17 cellular contexts compared by ENCODE assay signal in genomic region chr11:72705442-72706365, GRCh38. TPM values are rescaled to one million over a fixed set of nuclear protein-coding genes. Genes with fewer than 3 reads are reported as not detected.
DNase-seq lines count a peak whose midpoint lies in the region; ATAC-seq, FAIRE-seq and TF ChIP-seq lines count a peak whose summit lies in the region.
"Had no signal": no experiment of that assay in that cellular context is flagged by ENCODE, and none has a peak within 500 bp of the region (broad histone marks: within the 10 kb centered on the region; RNA-seq: fewer than 3 reads in every experiment).

No MANE protein-coding gene starts in this region.

- H3K23ac ChIP-seq in mesendoderm (ENCODE audit: low read length) = no peak overlapping the region

- TF ChIP-seq POLR2A in GM12878 (IDR thresholded peaks at IDR 0.05; ENCODE audit: low read depth, low read length) (no peak), testis (IDR thresholded peaks at IDR 0.05) (no peak)

- TF ChIP-seq RAD21 in GM12878 (IDR thresholded peaks at IDR 0.05; ENCODE audit: insufficient read depth, low read depth, low read length) = no peak

- H2BK15ac ChIP-seq in mesendoderm (replicated peaks; ENCODE audit: low read depth) = no peak overlapping the region

- no peaks in the 10 kb centered on the region for H3K79me2 ChIP-seq in GM12878 (ENCODE audit: control insufficient read depth, insufficient read depth, low read length)
- H3K79me2 ChIP-seq in mesendoderm (ENCODE audit: control insufficient read depth, insufficient read depth, low read length) = no peaks in the 10 kb centered on the region

- H3K27ac ChIP-seq in CD4-positive, alpha-beta T cell (ENCODE audit: low read depth, low read length) = no peak overlapping the region
- H3K27ac ChIP-seq in GM12878 (ENCODE audit: control insufficient read depth, insufficient read depth) (no peak overlapping the region), mesendoderm (ENCODE audit: low read depth, low read length) (peak overlapping the region; percentile 89), testis (no peak overlapping the region)
- H3K27ac ChIP-seq: esophagus squamous epithelium, thoracic aorta had no signal

- CTCF ChIA-PET in CD4-positive, alpha-beta T cell (lab: Charles Lee) = no interaction called here
- CTCF ChIA-PET in GM12878 (lab: Yijun Ruan, JAX) = interaction anchor here (0.7 kb wide), 1 partner anchor 629 kb away, joined by 3 read pairs; no protein-coding TSS in a partner anchor

- 96% methylated on average over 12 of the region's 12 CpGs for WGBS in GM12878 (ENCODE audit: insufficient coverage, insufficient replicate concordance, low lambda C conversion rate, missing lambda C conversion rate)
- WGBS in mesendoderm (ENCODE audit: extremely low coverage, insufficient coverage, low lambda C conversion rate) = no CpG with 5 or more reads among the region's 12 CpGs
- whole genome bisulfite sequencing in testis, 2 donors = 83 to 84% methylated on average over 12 of the region's 12 CpGs

- H3K4ac ChIP-seq in mesendoderm (ENCODE audit: low read depth, low read length) = no peak overlapping the region

- SMC1A ChIA-PET in GM12878 (lab: Charles Lee; ENCODE audit: uncharacterized antibody, unreplicated experiment) = interaction anchor here (0.6 kb wide), 1 partner anchor 87 kb away, joined by 3 read pairs; no protein-coding TSS in a partner anchor

- in situ Hi-C loops in GM12878 (cut with MboI) = no loop called here

- no peak overlapping the region for H3K4me3 Mint-ChIP-seq in CD4-positive, alpha-beta T cell

- no peak for FAIRE-seq in GM12878 (lab: Jason Lieb, UNC)
- FAIRE-seq: H54 had no signal

- H3K9ac ChIP-seq in GM12878 (ENCODE audit: control insufficient read depth, insufficient read depth, low read length) (no peak overlapping the region), mesendoderm (ENCODE audit: low read length) (peak overlapping the region; percentile 40)

- peak overlapping the region; percentile 69 for H2BK5ac ChIP-seq in mesendoderm (ENCODE audit: low read length)

- no peak overlapping the region for H2AFZ ChIP-seq in GM12878 (ENCODE audit: control insufficient read depth, low read depth, low read length)

- H3K27me3 Mint-ChIP-seq in CD4-positive, alpha-beta T cell = no peaks in the 10 kb centered on the region

- H3K9me3 Mint-ChIP-seq in CD4-positive, alpha-beta T cell = no peaks in the 10 kb centered on the region

- TF ChIP-seq EP300 in GM12878 (IDR thresholded peaks at IDR 0.05; ENCODE audit: borderline replicate concordance in 1 of 2, control insufficient read depth in 1 of 2, low read depth in 2 of 2, low read length in 2 of 2) = no peak

- no peak overlapping the region for H4K8ac ChIP-seq in mesendoderm (ENCODE audit: low read depth, low read length)

- no peaks in the 10 kb centered on the region for H4K20me1 ChIP-seq in GM12878 (ENCODE audit: control insufficient read depth, insufficient read depth)

- no peak overlapping the region for H3K4me3 ChIP-seq in H7 (ENCODE audit: insufficient read depth, low read depth, low read length)
- H3K4me3 ChIP-seq in GM12878 = no peak overlapping the region
- no peak overlapping the region for H3K4me3 ChIP-seq in mesendoderm (ENCODE audit: low read length)
- no peak overlapping the region for H3K4me3 ChIP-seq in testis
- H3K4me3 ChIP-seq: esophagus squamous epithelium, MG63, thoracic aorta had no signal

- H2BK120ac ChIP-seq in mesendoderm (ENCODE audit: low read depth, low read length) = no peak overlapping the region

- intact Hi-C loops in CD4-positive, alpha-beta T cell (cut with DNase I, micrococcal nuclease) = no loop called here
- intact Hi-C loops in GM12878 (cut with micrococcal nuclease; ENCODE audit: unreplicated experiment) = no loop called here
- intact Hi-C loops in testis (cut with DNase I; ENCODE audit: low total_unique reads) = no loop called here

- peak overlapping the region; percentile 8 for H3K18ac ChIP-seq in mesendoderm (ENCODE audit: low read length)

- no peaks in the 10 kb centered on the region for H3K4me1 Mint-ChIP-seq in CD4-positive, alpha-beta T cell (ENCODE audit: low read depth)

- H3K4me2 ChIP-seq in GM12878 (ENCODE audit: control insufficient read depth, insufficient read depth) = no peak overlapping the region
- H3K4me2 ChIP-seq in mesendoderm (ENCODE audit: low read length) = no peak overlapping the region

- peak overlapping the region; percentile 61 for H2AK5ac ChIP-seq in mesendoderm (ENCODE audit: low read length)

- peak overlapping the region; percentile 17 for H3K27ac Mint-ChIP-seq in CD4-positive, alpha-beta T cell

- no peak overlapping the region for H4K5ac ChIP-seq in mesendoderm (ENCODE audit: low read length)

- H3K36me3 ChIP-seq in H7 (replicated peaks; ENCODE audit: control insufficient read depth, insufficient read depth, low read length) (peaks cover 9% of the 10 kb centered on the region), GM12878 (ENCODE audit: control insufficient read depth in 2 of 2, insufficient read depth in 2 of 2, low read length in 1 of 2) (peaks cover 28 to 60% of the 10 kb centered on the region in 2 experiments), mesendoderm (ENCODE audit: control insufficient read depth, insufficient read depth, low read length) (peaks cover 2% of the 10 kb centered on the region), testis (ENCODE audit: low read depth, missing control alignments) (no peaks in the 10 kb centered on the region)

- H3K27me3 ChIP-seq in CD4-positive, alpha-beta T cell (ENCODE audit: control insufficient read depth, insufficient read depth, low read length) = no peaks in the 10 kb centered on the region
- no peaks in the 10 kb centered on the region for H3K27me3 ChIP-seq in H7 (ENCODE audit: control insufficient read depth, insufficient read depth, low read length)
- no peaks in the 10 kb centered on the region for H3K27me3 ChIP-seq in GM12878 (replicated peaks in 1 of 2; ENCODE audit: control insufficient read depth in 2 of 2, insufficient read depth in 2 of 2, low read length in 1 of 2)
- H3K27me3 ChIP-seq in mesendoderm (ENCODE audit: insufficient read depth, low read length, poor library complexity) = no peaks in the 10 kb centered on the region
- H3K27me3 ChIP-seq in testis = no peaks in the 10 kb centered on the region
- H3K27me3 ChIP-seq: esophagus squamous epithelium, MG63 had no signal

- peaks cover 87% of the 10 kb centered on the region for H3K36me3 Mint-ChIP-seq in CD4-positive, alpha-beta T cell (ENCODE audit: low read depth)

- H3K56ac ChIP-seq in mesendoderm (ENCODE audit: low read length) = peak overlapping the region; percentile 59

- no peak for DNase-seq in CD4-positive, alpha-beta T cell
- peak; percentile 90 for DNase-seq in H7
- DNase-seq in GM12878 (ENCODE audit: low read depth, low spot score) = no peak
- DNase-seq in mesendoderm = peak; percentile 55
- DNase-seq in activated effector memory CD4-positive, alpha-beta T cell treated with Interleukin-2 at 50 U/mL for 16 hours = no peak
- no peak for DNase-seq in testis
- DNase-seq: activated gamma-delta T cell treated with Interleukin-2 at 50 U/mL for 16 hours, cortex of kidney, DMS153, esophagus squamous epithelium, glutamatergic neuron, MG63, NCI-H2029 had no signal

- H3K4me1 ChIP-seq in GM12878 (ENCODE audit: control insufficient read depth, insufficient read depth, low read length) (peaks cover 8% of the 10 kb centered on the region), mesendoderm (ENCODE audit: control insufficient read depth, low read depth, low read length) (peaks cover 22% of the 10 kb centered on the region), testis (peaks cover 18% of the 10 kb centered on the region)

- POLR2A ChIA-PET in CD4-positive, alpha-beta T cell (lab: Charles Lee) = no interaction called here
- POLR2A ChIA-PET in GM12878 (lab: Charles Lee) = no interaction called here

- BruUV-seq in GM12878 (replicated peaks; lab: Mats Ljungman, UMichigan) = TSS peak; percentile 20

- ATAC-seq in CD4-positive, alpha-beta T cell (ENCODE audit: poor library complexity) = no peak
- ATAC-seq in GM12878 (no peak), GM21717 (IDR thresholded peaks at IDR 0.05; ENCODE audit: unreplicated experiment) (no peak)

- peaks cover 4% of the 10 kb centered on the region for H3K79me1 ChIP-seq in mesendoderm (ENCODE audit: low read length)

- RAD21 ChIA-PET in GM12878 (lab: Charles Lee; ENCODE audit: unreplicated experiment) = no interaction called here

- no peaks in the 10 kb centered on the region for H3K9me3 ChIP-seq in CD4-positive, alpha-beta T cell (ENCODE audit: control insufficient read depth, low read length)
- no peaks in the 10 kb centered on the region for H3K9me3 ChIP-seq in GM12878 (replicated peaks; ENCODE audit: control insufficient read depth, insufficient read depth, low read length)
- H3K9me3 ChIP-seq in testis = no peaks in the 10 kb centered on the region
- H3K9me3 ChIP-seq: esophagus squamous epithelium, MG63, thoracic aorta had no signal

- no peak for TF ChIP-seq CTCF in CD4-positive, alpha-beta T cell (IDR thresholded peaks at IDR 0.05)
- no peak for TF ChIP-seq CTCF in GM12878 (IDR thresholded peaks at IDR 0.05 in 2 of 3, conservative IDR thresholded peaks at IDR 0.05 in 1 of 3; ENCODE audit: control insufficient read depth in 2 of 3, extremely low read depth in 1 of 3, insufficient read depth in 1 of 3, low read depth in 3 of 3, low read length in 3 of 3)
- no peak for TF ChIP-seq CTCF in testis (IDR thresholded peaks at IDR 0.05)

RNA-seq across cellular contexts. Expression of gene PDE2A, which starts 31.5 kb away (rescaled TPM):
- 1 to 10 TPM; 4.0 to 4.5 TPM for total RNA-seq in CD4-positive, alpha-beta T cell
- total RNA-seq in H7 (2014; rRNA removed; shearing (Covaris generic)) = 1.9 and 2.9 TPM in 2 replicates
- 0.31 and 0.51 TPM in 2 replicates for total RNA-seq in GM12878 (2013; cell fraction: nucleolus; rRNA removed)
- total RNA-seq in GM12878 (2014; rRNA removed) (0.33 TPM in 1 of 2 replicates, not detected in the other), GM12878 (2014; rRNA removed; fragmentation: Illumina TruSeq; extraction: Trizol) (0.05 TPM in 1 of 2 replicates, not detected in the other), GM12878 (2021) (0.15 and 0.24 TPM in 2 replicates), testis (10 to 100 TPM; 15.2 to 20.6 TPM)
- 1.2 TPM for polyA plus RNA-seq in GM12878 (2011; ENCODE audit: low read depth)
- polyA plus RNA-seq in GM12878 (2011; rRNA removed) (0.06 and 0.11 TPM in 2 replicates), GM12878 (2014; fragmentation: Illumina TruSeq; extraction: Trizol) (0.10 TPM in 1 of 2 replicates, not detected in the other), GM12878 (2014; fragmentation: Nextera tagmentation; extraction: Ambion mirVana) (not detected), GM12878 (2014; rRNA removed) (0.06 TPM in 1 of 2 replicates, not detected in the other), GM12878 (2016; fragmentation: Nextera tagmentation; extraction: Ambion mirVana) (not detected), testis (ENCODE audit: insufficient read depth, low read depth, low replicate concordance) (14.1 TPM)
- 0.18 TPM in 2 replicates for polyA plus RNA-seq in GM12878 (2011; cell fraction: cytosol; rRNA removed)
- polyA plus RNA-seq in GM12878 (2011; cell fraction: nucleus; rRNA removed) = 0.35 and 0.49 TPM in 2 replicates
- 0.28 and 0.54 TPM in 2 replicates for polyA plus RNA-seq in GM12878 (2012)
- polyA minus RNA-seq in GM12878 (2011; rRNA and poly(A)+ RNA removed) = not detected in 2 replicates
- 0.52 and 1.3 TPM in 2 replicates for polyA minus RNA-seq in GM12878 (2011; cell fraction: cytosol; rRNA and poly(A)+ RNA removed)
- 0.29 and 0.48 TPM in 2 replicates for polyA minus RNA-seq in GM12878 (2011; cell fraction: nucleus; rRNA and poly(A)+ RNA removed)
- polyA plus RNA-seq in mesendoderm (2013, experiment 1 of 2) = 3.9 TPM
- polyA plus RNA-seq in mesendoderm (2013, experiment 2 of 2) = 4.0 TPM
- total RNA-seq: osteocyte had no signal

RNA-seq across cellular contexts. Expression of gene ARAP1, which starts 46.5 kb away (rescaled TPM):
- 10 to 100 TPM; 65.7 to 69.8 TPM for total RNA-seq in CD4-positive, alpha-beta T cell
- 85.2 and 85.5 TPM in 2 replicates for total RNA-seq in H7 (2014; rRNA removed; shearing (Covaris generic))
- 218 and 253 TPM in 2 replicates for total RNA-seq in GM12878 (2013; cell fraction: nucleolus; rRNA removed)
- total RNA-seq in GM12878 (2014; rRNA removed) (48.4 and 54.3 TPM in 2 replicates), GM12878 (2014; rRNA removed; fragmentation: Illumina TruSeq; extraction: Trizol) (25.1 and 25.7 TPM in 2 replicates), GM12878 (2021) (91.5 and 102 TPM in 2 replicates), testis (10 to 100 TPM; 65.2 to 88.3 TPM)
- 43.7 TPM for polyA plus RNA-seq in GM12878 (2011; ENCODE audit: low read depth)
- polyA plus RNA-seq in GM12878 (2011; rRNA removed) (34.0 and 50.3 TPM in 2 replicates), GM12878 (2014; fragmentation: Illumina TruSeq; extraction: Trizol) (14.7 and 29.2 TPM in 2 replicates), GM12878 (2014; fragmentation: Nextera tagmentation; extraction: Ambion mirVana) (under 1 TPM; 0.55 to 0.85 TPM), GM12878 (2014; rRNA removed) (58.8 and 64.9 TPM in 2 replicates), GM12878 (2016; fragmentation: Nextera tagmentation; extraction: Ambion mirVana) (10 to 100 TPM; 51.8 to 57.9 TPM), testis (ENCODE audit: insufficient read depth, low read depth, low replicate concordance) (46.9 TPM)
- polyA plus RNA-seq in GM12878 (2011; cell fraction: cytosol; rRNA removed) = 54.1 and 60.4 TPM in 2 replicates
- 323 and 349 TPM in 2 replicates for polyA plus RNA-seq in GM12878 (2011; cell fraction: nucleus; rRNA removed)
- polyA plus RNA-seq in GM12878 (2012) = 88.7 and 93.1 TPM in 2 replicates
- polyA minus RNA-seq in GM12878 (2011; rRNA and poly(A)+ RNA removed) = 63.7 and 91.7 TPM in 2 replicates
- polyA minus RNA-seq in GM12878 (2011; cell fraction: cytosol; rRNA and poly(A)+ RNA removed) = 34.5 and 43.7 TPM in 2 replicates
- polyA minus RNA-seq in GM12878 (2011; cell fraction: nucleus; rRNA and poly(A)+ RNA removed) = 78.3 and 112 TPM in 2 replicates
- 29.0 TPM for polyA plus RNA-seq in mesendoderm (2013, experiment 1 of 2)
- 27.5 TPM for polyA plus RNA-seq in mesendoderm (2013, experiment 2 of 2)

Comparison
In these comparisons a context has a peak if more than half of its experiments do, and no peak if none do; other contexts are left out.
1. DNase-seq: peak in H7 (single experiment) and mesendoderm (single experiment); none in CD4-positive, alpha-beta T cell (0 of 10), GM12878 (single experiment), activated effector memory CD4-positive, alpha-beta T cell treated with Interleukin-2 at 50 U/mL for 16 hours (single experiment) and testis (single experiment).